ENCODE assay signal across 1 cellular context in genomic region chr11:126303623-126304456, GRCh38.
A peak's percentile ranks its signal among the peaks of the same experiment; 100 is the strongest.
TF ChIP-seq lines count a peak whose summit lies in the region.

A gene with protein sequence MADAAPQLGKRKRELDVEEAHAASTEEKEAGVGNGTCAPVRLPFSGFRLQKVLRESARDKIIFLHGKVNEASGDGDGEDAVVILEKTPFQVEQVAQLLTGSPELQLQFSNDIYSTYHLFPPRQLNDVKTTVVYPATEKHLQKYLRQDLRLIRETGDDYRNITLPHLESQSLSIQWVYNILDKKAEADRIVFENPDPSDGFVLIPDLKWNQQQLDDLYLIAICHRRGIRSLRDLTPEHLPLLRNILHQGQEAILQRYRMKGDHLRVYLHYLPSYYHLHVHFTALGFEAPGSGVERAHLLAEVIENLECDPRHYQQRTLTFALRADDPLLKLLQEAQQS (plus strand): TSS chr11:126304060. CDS start chr11:126304081, 21 bp downstream.

TF ChIP-seq in HepG2, 621 proteins besides CTCF, POLR2A, EP300 and RAD21 (continued from another document and continues in another):
- TF ChIP-seq ZNF142 (CRISPR knock-in tag; IDR thresholded peaks at IDR 0.05): peak; percentile 88; the same call in 1 of the 2 replicates
- TF ChIP-seq MTF1 (CRISPR knock-in tag; IDR thresholded peaks at IDR 0.05): peak; percentile 66; the same call in 1 of the 2 replicates
- TF ChIP-seq NCOA2 (CRISPR knock-in tag; IDR thresholded peaks at IDR 0.05): no peak; the same call in 1 of the 2 replicates
- TF ChIP-seq GFI1 (CRISPR knock-in tag; IDR thresholded peaks at IDR 0.05; ENCODE audit: borderline replicate concordance): 0 out of 2 replicates have a peak, but pooled peaks have one; percentile 45
- TF ChIP-seq DMTF1 (CRISPR knock-in tag; IDR thresholded peaks at IDR 0.05): peak; percentile 75; the same call in 1 of the 2 replicates
- TF ChIP-seq, protein P1, sequence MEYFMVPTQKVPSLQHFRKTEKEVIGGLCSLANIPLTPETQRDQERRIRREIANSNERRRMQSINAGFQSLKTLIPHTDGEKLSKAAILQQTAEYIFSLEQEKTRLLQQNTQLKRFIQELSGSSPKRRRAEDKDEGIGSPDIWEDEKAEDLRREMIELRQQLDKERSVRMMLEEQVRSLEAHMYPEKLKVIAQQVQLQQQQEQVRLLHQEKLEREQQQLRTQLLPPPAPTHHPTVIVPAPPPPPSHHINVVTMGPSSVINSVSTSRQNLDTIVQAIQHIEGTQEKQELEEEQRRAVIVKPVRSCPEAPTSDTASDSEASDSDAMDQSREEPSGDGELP (IDR thresholded peaks at IDR 0.05; ENCODE audit: borderline replicate concordance, low read depth): peak; percentile 34; the same call in 1 of the 2 replicates
- TF ChIP-seq ZNF563 (CRISPR knock-in tag; IDR thresholded peaks at IDR 0.05): peak; percentile 97
- no peak for TF ChIP-seq ZNF446 (CRISPR knock-in tag; IDR thresholded peaks at IDR 0.05)
- peak; percentile 100 for TF ChIP-seq ZFY (CRISPR knock-in tag; IDR thresholded peaks at IDR 0.05)
- TF ChIP-seq, protein P2, sequence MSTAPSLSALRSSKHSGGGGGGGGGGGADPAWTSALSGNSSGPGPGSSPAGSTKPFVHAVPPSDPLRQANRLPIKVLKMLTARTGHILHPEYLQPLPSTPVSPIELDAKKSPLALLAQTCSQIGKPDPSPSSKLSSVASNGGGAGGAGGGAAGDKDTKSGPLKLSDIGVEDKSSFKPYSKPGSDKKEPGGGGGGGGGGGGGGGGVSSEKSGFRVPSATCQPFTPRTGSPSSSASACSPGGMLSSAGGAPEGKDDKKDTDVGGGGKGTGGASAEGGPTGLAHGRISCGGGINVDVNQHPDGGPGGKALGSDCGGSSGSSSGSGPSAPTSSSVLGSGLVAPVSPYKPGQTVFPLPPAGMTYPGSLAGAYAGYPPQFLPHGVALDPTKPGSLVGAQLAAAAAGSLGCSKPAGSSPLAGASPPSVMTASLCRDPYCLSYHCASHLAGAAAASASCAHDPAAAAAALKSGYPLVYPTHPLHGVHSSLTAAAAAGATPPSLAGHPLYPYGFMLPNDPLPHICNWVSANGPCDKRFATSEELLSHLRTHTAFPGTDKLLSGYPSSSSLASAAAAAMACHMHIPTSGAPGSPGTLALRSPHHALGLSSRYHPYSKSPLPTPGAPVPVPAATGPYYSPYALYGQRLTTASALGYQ (CRISPR knock-in tag; IDR thresholded peaks at IDR 0.05): no peak
- TF ChIP-seq ZNF292 (CRISPR knock-in tag; IDR thresholded peaks at IDR 0.05; ENCODE audit: borderline replicate concordance, low read depth): no peak
- peak; percentile 86; the same call in 1 of the 2 replicates for TF ChIP-seq ZNF30 (CRISPR knock-in tag; IDR thresholded peaks at IDR 0.05)
- TF ChIP-seq, protein P3, sequence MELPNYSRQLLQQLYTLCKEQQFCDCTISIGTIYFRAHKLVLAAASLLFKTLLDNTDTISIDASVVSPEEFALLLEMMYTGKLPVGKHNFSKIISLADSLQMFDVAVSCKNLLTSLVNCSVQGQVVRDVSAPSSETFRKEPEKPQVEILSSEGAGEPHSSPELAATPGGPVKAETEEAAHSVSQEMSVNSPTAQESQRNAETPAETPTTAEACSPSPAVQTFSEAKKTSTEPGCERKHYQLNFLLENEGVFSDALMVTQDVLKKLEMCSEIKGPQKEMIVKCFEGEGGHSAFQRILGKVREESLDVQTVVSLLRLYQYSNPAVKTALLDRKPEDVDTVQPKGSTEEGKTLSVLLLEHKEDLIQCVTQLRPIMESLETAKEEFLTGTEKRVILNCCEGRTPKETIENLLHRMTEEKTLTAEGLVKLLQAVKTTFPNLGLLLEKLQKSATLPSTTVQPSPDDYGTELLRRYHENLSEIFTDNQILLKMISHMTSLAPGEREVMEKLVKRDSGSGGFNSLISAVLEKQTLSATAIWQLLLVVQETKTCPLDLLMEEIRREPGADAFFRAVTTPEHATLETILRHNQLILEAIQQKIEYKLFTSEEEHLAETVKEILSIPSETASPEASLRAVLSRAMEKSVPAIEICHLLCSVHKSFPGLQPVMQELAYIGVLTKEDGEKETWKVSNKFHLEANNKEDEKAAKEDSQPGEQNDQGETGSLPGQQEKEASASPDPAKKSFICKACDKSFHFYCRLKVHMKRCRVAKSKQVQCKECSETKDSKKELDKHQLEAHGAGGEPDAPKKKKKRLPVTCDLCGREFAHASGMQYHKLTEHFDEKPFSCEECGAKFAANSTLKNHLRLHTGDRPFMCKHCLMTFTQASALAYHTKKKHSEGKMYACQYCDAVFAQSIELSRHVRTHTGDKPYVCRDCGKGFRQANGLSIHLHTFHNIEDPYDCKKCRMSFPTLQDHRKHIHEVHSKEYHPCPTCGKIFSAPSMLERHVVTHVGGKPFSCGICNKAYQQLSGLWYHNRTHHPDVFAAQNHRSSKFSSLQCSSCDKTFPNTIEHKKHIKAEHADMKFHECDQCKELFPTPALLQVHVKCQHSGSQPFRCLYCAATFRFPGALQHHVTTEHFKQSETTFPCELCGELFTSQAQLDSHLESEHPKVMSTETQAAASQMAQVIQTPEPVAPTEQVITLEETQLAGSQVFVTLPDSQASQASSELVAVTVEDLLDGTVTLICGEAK (IDR thresholded peaks at IDR 0.05): no peak
- TF ChIP-seq, protein P3 (CRISPR knock-in tag; IDR thresholded peaks at IDR 0.05): peak; percentile 92
- peak; percentile 69 for TF ChIP-seq MEIS2 (CRISPR knock-in tag; IDR thresholded peaks at IDR 0.05)
- TF ChIP-seq ZNF264 (CRISPR knock-in tag; IDR thresholded peaks at IDR 0.05): 0 out of 2 replicates have a peak, but pooled peaks have one; percentile 86
- TF ChIP-seq ZNF256 (CRISPR knock-in tag; conservative IDR thresholded peaks at IDR 0.05): peak; percentile 79
- peak; percentile 52; the same call in 1 of the 2 replicates for TF ChIP-seq TOPORS (CRISPR knock-in tag; IDR thresholded peaks at IDR 0.05)
- TF ChIP-seq SETDB1 (CRISPR knock-in tag; IDR thresholded peaks at IDR 0.05; ENCODE audit: borderline replicate concordance): peak; percentile 62; the same call in 1 of the 2 replicates
- TF ChIP-seq, protein P4, sequence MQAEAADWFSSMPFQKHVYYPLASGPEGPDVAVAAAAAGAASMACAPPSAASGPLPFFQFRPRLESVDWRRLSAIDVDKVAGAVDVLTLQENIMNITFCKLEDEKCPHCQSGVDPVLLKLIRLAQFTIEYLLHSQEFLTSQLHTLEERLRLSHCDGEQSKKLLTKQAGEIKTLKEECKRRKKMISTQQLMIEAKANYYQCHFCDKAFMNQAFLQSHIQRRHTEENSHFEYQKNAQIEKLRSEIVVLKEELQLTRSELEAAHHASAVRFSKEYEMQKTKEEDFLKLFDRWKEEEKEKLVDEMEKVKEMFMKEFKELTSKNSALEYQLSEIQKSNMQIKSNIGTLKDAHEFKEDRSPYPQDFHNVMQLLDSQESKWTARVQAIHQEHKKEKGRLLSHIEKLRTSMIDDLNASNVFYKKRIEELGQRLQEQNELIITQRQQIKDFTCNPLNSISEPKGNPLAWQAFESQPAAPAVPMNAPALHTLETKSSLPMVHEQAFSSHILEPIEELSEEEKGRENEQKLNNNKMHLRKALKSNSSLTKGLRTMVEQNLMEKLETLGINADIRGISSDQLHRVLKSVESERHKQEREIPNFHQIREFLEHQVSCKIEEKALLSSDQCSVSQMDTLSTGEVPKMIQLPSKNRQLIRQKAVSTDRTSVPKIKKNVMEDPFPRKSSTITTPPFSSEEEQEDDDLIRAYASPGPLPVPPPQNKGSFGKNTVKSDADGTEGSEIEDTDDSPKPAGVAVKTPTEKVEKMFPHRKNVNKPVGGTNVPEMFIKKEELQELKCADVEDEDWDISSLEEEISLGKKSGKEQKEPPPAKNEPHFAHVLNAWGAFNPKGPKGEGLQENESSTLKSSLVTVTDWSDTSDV (CRISPR knock-in tag; IDR thresholded peaks at IDR 0.05): no peak
- TF ChIP-seq XRCC5 (optimal IDR thresholded peaks at IDR 0.05; ENCODE audit: low read length): peak; percentile 50
- TF ChIP-seq ZNF205 (CRISPR knock-in tag; IDR thresholded peaks at IDR 0.05): peak; percentile 91
- TF ChIP-seq ZNF3 (CRISPR knock-in tag; IDR thresholded peaks at IDR 0.05): 0 out of 2 replicates have a peak, but pooled peaks have one; percentile 42
- TF ChIP-seq ZNF350 (CRISPR knock-in tag; IDR thresholded peaks at IDR 0.05; ENCODE audit: borderline replicate concordance, low read depth): peak; percentile 81; the same call in 1 of the 2 replicates
- TF ChIP-seq SMAD9 (CRISPR knock-in tag; IDR thresholded peaks at IDR 0.05): no peak
- TF ChIP-seq ZNF362 (CRISPR knock-in tag; IDR thresholded peaks at IDR 0.05; ENCODE audit: borderline replicate concordance): peak; percentile 96
